29 cellular contexts compared by ENCODE assay signal in the genomic region with DNA sequence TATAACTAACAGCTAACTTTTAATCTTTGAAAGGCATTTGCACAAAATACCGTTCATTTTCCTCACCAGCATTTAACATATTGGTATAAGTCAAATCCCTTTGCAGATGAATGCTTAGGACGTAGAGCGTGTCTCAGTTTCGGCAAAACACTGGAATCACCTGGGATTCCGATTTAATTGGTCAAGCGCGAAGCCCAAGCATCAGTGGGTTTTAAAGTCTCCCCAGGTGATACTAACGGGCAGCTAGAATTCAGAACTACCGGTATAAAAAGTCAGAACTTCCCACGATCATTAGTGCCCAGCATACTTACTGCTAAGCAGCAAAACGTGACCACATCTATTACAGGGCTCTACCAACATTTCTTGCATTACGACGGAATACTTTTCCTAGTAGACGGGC. TPM values are rescaled to one million over a fixed set of nuclear protein-coding genes. Genes with fewer than 3 reads are reported as not detected.
A peak's percentile ranks its signal among the peaks of the same experiment; 100 is the strongest.
DNase-seq lines count a peak whose midpoint lies in the region; ATAC-seq, FAIRE-seq and TF ChIP-seq lines count a peak whose summit lies in the region.
"Had no signal": no experiment of that assay in that cellular context is flagged by ENCODE, and none has a peak within 500 bp of the region (broad histone marks: within the 10 kb centered on the region; RNA-seq: fewer than 3 reads in every experiment).

No MANE protein-coding gene starts in this region.

- POLR2A ChIA-PET in IMR-90 (lab: Charles Lee; ENCODE audit: unreplicated experiment): interaction anchor here (0.6 kb wide), 1 partner anchor 14 kb away, joined by 4 read pairs; no protein-coding TSS in a partner anchor
- POLR2A ChIA-PET in activated CD4-positive, alpha-beta T cell treated with anti-CD3 and anti-CD28 coated beads, Interleukin-2, amount 10 ng/mL, durations not matched to agents 7 days and 5 days (lab: Charles Lee): no interaction called here

- H3K36me3 ChIP-seq in IMR-90 (ENCODE audit: control insufficient read depth, insufficient read depth, low read length): no peaks in the 10 kb centered on the region
- H3K36me3 ChIP-seq: MG63 had no signal

- no peak overlapping the region for H2AFZ ChIP-seq in IMR-90 (replicated peaks; ENCODE audit: low read length, poor library complexity)

- intact Hi-C loops in IMR-90 (cut with micrococcal nuclease): no loop called here

- H4K8ac ChIP-seq in IMR-90 (ENCODE audit: low read depth in 2 of 2, low read length in 2 of 2): no peak overlapping the region

- H3K9ac ChIP-seq in IMR-90 (ENCODE audit: low read depth, low read length): no peak overlapping the region

- 99% methylated on average over 10 of the region's 14 CpGs; no CpG with 5 or more reads in 1 of the 2 experiments for WGBS in IMR-90 (ENCODE audit: extremely low coverage in 2 of 2, insufficient read length in 1 of 2), 2 experiments

- H3K4ac ChIP-seq in IMR-90 (ENCODE audit: low read depth, low read length): peak overlapping the region; percentile 10; the same call in 1 of the 2 replicates

- no peaks in the 10 kb centered on the region for H4K20me1 ChIP-seq in IMR-90 (ENCODE audit: insufficient read depth, low read length)

- no peak overlapping the region for H2BK15ac ChIP-seq in IMR-90 (ENCODE audit: low read depth, low read length)

- peaks cover 36% of the 10 kb centered on the region for H3K4me1 Mint-ChIP-seq in nephron
- peaks cover 37% of the 10 kb centered on the region for H3K4me1 Mint-ChIP-seq in activated CD4-positive, alpha-beta T cell treated with anti-CD3 and anti-CD28 coated beads, Interleukin-2, amount 10 ng/mL, durations not matched to agents 7 days and 5 days

- BruUV-seq in IMR-90 (replicated peaks; lab: Mats Ljungman, UMichigan): no TSS peak

- no peak overlapping the region for H3K56ac ChIP-seq in IMR-90 (ENCODE audit: extremely low read depth, insufficient read depth, low read length)

- in situ Hi-C loops in IMR-90 (cut with MboI; ENCODE audit: low sequenced_read_pairs): no loop called here

- H3K9me3 Mint-ChIP-seq in nephron: no peaks in the 10 kb centered on the region
- H3K9me3 Mint-ChIP-seq in activated CD4-positive, alpha-beta T cell treated with anti-CD3 and anti-CD28 coated beads, Interleukin-2, amount 10 ng/mL, durations not matched to agents 7 days and 5 days: peaks cover 14% of the 10 kb centered on the region
- H3K9me3 Mint-ChIP-seq: CD8-positive, alpha-beta T cell; H9; HFFc6 had no signal

- H2BK5ac ChIP-seq in IMR-90 (ENCODE audit: low read depth, low read length, poor library complexity, severe bottlenecking): no peak overlapping the region

- no peak for ATAC-seq in IMR-90 (ENCODE audit: low read depth)
- ATAC-seq: CD8-positive, alpha-beta T cell had no signal

- TF ChIP-seq POLR2A in IMR-90 (IDR thresholded peaks at IDR 0.05; ENCODE audit: low read depth, low read length): no peak

- H4K5ac ChIP-seq in IMR-90 (ENCODE audit: low read depth, low read length): no peak overlapping the region

- TF ChIP-seq CTCF in D721Med (IDR thresholded peaks at IDR 0.05; ENCODE audit: insufficient read depth, missing control alignments) (no peak), IMR-90 (conservative IDR thresholded peaks at IDR 0.05; ENCODE audit: low read depth, low read length) (no peak), nephron (IDR thresholded peaks at IDR 0.05; ENCODE audit: unreplicated experiment in 3 of 3) (no peak)

- no peaks in the 10 kb centered on the region for H3K36me3 Mint-ChIP-seq in nephron (ENCODE audit: low read depth)
- peaks cover 7% of the 10 kb centered on the region for H3K36me3 Mint-ChIP-seq in activated CD4-positive, alpha-beta T cell treated with anti-CD3 and anti-CD28 coated beads, Interleukin-2, amount 10 ng/mL, durations not matched to agents 7 days and 5 days (ENCODE audit: low read depth)
- H3K36me3 Mint-ChIP-seq: CD8-positive, alpha-beta T cell had no signal

- H3K9me1 ChIP-seq in IMR-90 (ENCODE audit: insufficient read depth, low read length): peaks cover 6% of the 10 kb centered on the region; the same call in 1 of the 2 replicates

- H3K79me1 ChIP-seq in IMR-90 (ENCODE audit: low read depth in 1 of 2, low read length in 2 of 2): no peaks in the 10 kb centered on the region

- no peak overlapping the region for H2AK5ac ChIP-seq in IMR-90 (ENCODE audit: low read depth, low read length)

- CTCF ChIA-PET in IMR-90 (lab: Yijun Ruan, JAX): interaction anchor here (1.5 kb wide), 1 partner anchor 9 kb away, joined by 4 read pairs; no protein-coding TSS in a partner anchor
- CTCF ChIA-PET in activated CD4-positive, alpha-beta T cell treated with anti-CD3 and anti-CD28 coated beads, Interleukin-2, amount 10 ng/mL, durations not matched to agents 7 days and 5 days (lab: Charles Lee): no interaction called here

- dilution Hi-C loops in IMR-90 (cut with HindIII; ENCODE audit: low sequenced_read_pairs, unreplicated experiment): no loop called here

- peak overlapping the region; percentile 82 to 93 (median 92) for H3K27ac Mint-ChIP-seq in nephron
- H3K27ac Mint-ChIP-seq in activated CD4-positive, alpha-beta T cell treated with anti-CD3 and anti-CD28 coated beads, Interleukin-2, amount 10 ng/mL, durations not matched to agents 7 days and 5 days: no peak overlapping the region
- H3K27ac Mint-ChIP-seq: B cell; CD8-positive, alpha-beta T cell; H9; HFFc6 had no signal

- no peak overlapping the region for H3K4me3 Mint-ChIP-seq in nephron
- H3K4me3 Mint-ChIP-seq in activated CD4-positive, alpha-beta T cell treated with anti-CD3 and anti-CD28 coated beads, Interleukin-2, amount 10 ng/mL, durations not matched to agents 7 days and 5 days: no peak overlapping the region
- H3K4me3 Mint-ChIP-seq: B cell, H9, HFFc6 had no signal

- peaks cover 11% of the 10 kb centered on the region for H3K4me1 ChIP-seq in IMR-90 (ENCODE audit: control insufficient read depth, insufficient read depth, low read length)
- H3K4me1 ChIP-seq: Caco-2 had no signal

- peaks cover 2% of the 10 kb centered on the region; the same call in 1 of the 2 replicates for H3K9me3 ChIP-seq in IMR-90 (ENCODE audit: control insufficient read depth, insufficient read depth, low read length)
- H3K9me3 ChIP-seq: Caco-2 had no signal

- no peak overlapping the region for H3K27ac ChIP-seq in IMR-90 (ENCODE audit: insufficient read depth, low read length)
- H3K27ac ChIP-seq: C4-2B, RWPE1 had no signal

- no peak overlapping the region for H2BK120ac ChIP-seq in IMR-90 (ENCODE audit: low read depth, low read length)

- no peak overlapping the region for H3K4me2 ChIP-seq in IMR-90 (ENCODE audit: low read depth, low read length)

- DNase-seq in D721Med (ENCODE audit: insufficient read length, low spot score): no peak
- DNase-seq in IMR-90: no peak
- DNase-seq in islet precursor cell: peak; percentile 30
- DNase-seq in OCI-M1 (lab: John Stamatoyannopoulos, UW): no peak
- DNase-seq in activated CD4-positive, alpha-beta T cell treated with anti-CD3 and anti-CD28 coated beads, Interleukin-2, amount 10 ng/mL, durations not matched to agents 7 days and 5 days: no peak
- no peak for DNase-seq in cortex of kidney (lab: John Stamatoyannopoulos, UW)
- DNase-seq: Caco-2; CD8-positive, alpha-beta T cell; DMS79 treated with DMSO at 0.1 percent for 48 hours; H9; HFFc6; KG1; NCI-H1105 treated with DMSO at 0.1 percent for 48 hours; NCI-H146; NCI-H1930; NCI-H2107; NCI-H446 treated with DMSO at 0.1 percent for 48 hours; NCI-H526; NCI-H82; NK-92 treated with Interleukin-12 subunit alpha and Interleukin-12 subunit beta, amount 100 ng/mL, for 24 hours; SHP77 had no signal

- peak; percentile 88 for FAIRE-seq in D721Med (lab: Jason Lieb, UNC)
- FAIRE-seq: GM12892, GM19239 had no signal

- no peak for TF ChIP-seq RAD21 in IMR-90 (IDR thresholded peaks at IDR 0.05; ENCODE audit: low read length)

- no peak overlapping the region for H3K18ac ChIP-seq in IMR-90 (ENCODE audit: low read depth, low read length)

- no peak overlapping the region for H4K91ac ChIP-seq in IMR-90 (ENCODE audit: insufficient read depth, low read depth, low read length)

- H3K23ac ChIP-seq in IMR-90 (ENCODE audit: low read depth, low read length): no peak overlapping the region

- H2BK20ac ChIP-seq in IMR-90 (ENCODE audit: low read depth, low read length): peak overlapping the region; percentile 14; the same call in 1 of the 2 replicates

- no peaks in the 10 kb centered on the region for H3K27me3 ChIP-seq in IMR-90 (ENCODE audit: control insufficient read depth, insufficient read depth, low read length)
- H3K27me3 ChIP-seq: MG63 had no signal

- H3K27me3 Mint-ChIP-seq in nephron (ENCODE audit: low read depth): peaks cover 1% of the 10 kb centered on the region
- H3K27me3 Mint-ChIP-seq in activated CD4-positive, alpha-beta T cell treated with anti-CD3 and anti-CD28 coated beads, Interleukin-2, amount 10 ng/mL, durations not matched to agents 7 days and 5 days: no peaks in the 10 kb centered on the region

- H3K4me3 ChIP-seq in IMR-90 (ENCODE audit: insufficient read depth, low read depth, low read length): no peak overlapping the region
- H3K4me3 ChIP-seq: MG63 had no signal

- no peak overlapping the region; the same call in 1 of the 2 replicates for H3K14ac ChIP-seq in IMR-90 (replicated peaks; ENCODE audit: low read depth, low read length)

- H2AK9ac ChIP-seq in IMR-90 (replicated peaks; ENCODE audit: low read depth, low read length, poor library complexity): no peak overlapping the region

TF ChIP-seq in IMR-90, 13 proteins besides CTCF, POLR2A, EP300 and RAD21:
- TF ChIP-seq RCOR1 (IDR thresholded peaks at IDR 0.05; ENCODE audit: insufficient replicate concordance, low read length) (no peak), RFX5 (IDR thresholded peaks at IDR 0.05; ENCODE audit: low read depth, low read length) (no peak), SMC3 (IDR thresholded peaks at IDR 0.05; ENCODE audit: low read depth, low read length) (no peak), CEBPB (IDR thresholded peaks at IDR 0.05; ENCODE audit: low read depth, low read length) (no peak), MAFK (IDR thresholded peaks at IDR 0.05; ENCODE audit: low read depth, low read length) (no peak), BHLHE40 (IDR thresholded peaks at IDR 0.05; ENCODE audit: low read depth, low read length) (no peak)
- TF ChIP-seq, protein P1, sequence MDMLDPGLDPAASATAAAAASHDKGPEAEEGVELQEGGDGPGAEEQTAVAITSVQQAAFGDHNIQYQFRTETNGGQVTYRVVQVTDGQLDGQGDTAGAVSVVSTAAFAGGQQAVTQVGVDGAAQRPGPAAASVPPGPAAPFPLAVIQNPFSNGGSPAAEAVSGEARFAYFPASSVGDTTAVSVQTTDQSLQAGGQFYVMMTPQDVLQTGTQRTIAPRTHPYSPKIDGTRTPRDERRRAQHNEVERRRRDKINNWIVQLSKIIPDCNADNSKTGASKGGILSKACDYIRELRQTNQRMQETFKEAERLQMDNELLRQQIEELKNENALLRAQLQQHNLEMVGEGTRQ (IDR thresholded peaks at IDR 0.05; ENCODE audit: low read depth, low read length): no peak

RNA-seq across cellular contexts. Expression of a gene that starts 24.6 kb away (rescaled TPM):
- 81.7 and 89.1 TPM in 2 replicates for total RNA-seq in IMR-90 (2012; rRNA removed)
- polyA plus RNA-seq in IMR-90 (2012; rRNA removed): 28.0 and 33.7 TPM in 2 replicates
- 4.9 and 5.7 TPM in 2 replicates for polyA plus RNA-seq in IMR-90 (2012; cell fraction: cytosol; rRNA removed)
- polyA plus RNA-seq in IMR-90 (2012; cell fraction: nucleus; rRNA removed; ENCODE audit: low replicate concordance): 29.8 and 206 TPM in 2 replicates
- total RNA-seq in activated CD4-positive, alpha-beta T cell treated with anti-CD3 and anti-CD28 coated beads, Interleukin-2, amount 10 ng/mL, durations not matched to agents 7 days and 5 days: not detected
- total RNA-seq: SK-MEL-5 had no signal

Comparison
In these comparisons a context has a peak if more than half of its experiments do, and no peak if none do; other contexts are left out.
1. RNA of a gene that starts 24.6 kb away (total RNA-seq): 81.7 to 89.1 TPM in IMR-90; not detected in activated CD4-positive, alpha-beta T cell treated with anti-CD3 and anti-CD28 coated beads, Interleukin-2, amount 10 ng/mL, durations not matched to agents 7 days and 5 days; every median in the first group is over 10 times any median in the second.